ENCODE assay signal across 21 cellular contexts in the genomic region with DNA sequence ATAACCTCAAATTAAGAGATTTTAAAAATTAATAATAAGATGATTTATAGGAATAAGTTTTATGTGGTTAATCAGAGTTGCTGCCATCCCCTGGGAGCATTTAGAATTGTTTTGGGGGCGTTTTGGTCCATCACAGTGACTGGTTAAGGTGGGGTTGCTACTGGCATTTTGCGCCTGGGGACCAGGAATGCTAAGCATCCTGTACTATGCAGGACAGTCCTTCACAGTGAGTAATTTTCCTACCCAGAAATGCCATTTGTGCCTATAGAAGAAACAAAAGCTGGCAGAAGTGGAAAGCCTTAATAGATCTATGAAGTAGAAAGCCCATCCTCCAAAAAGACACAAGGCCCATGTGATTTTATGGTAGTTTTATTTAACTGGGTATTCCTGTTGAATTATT.
"Had no signal": no experiment of that assay in that cellular context is flagged by ENCODE, and none has a peak within 500 bp of the region (broad histone marks: within the 10 kb centered on the region; RNA-seq: fewer than 3 reads in every experiment).

No MANE protein-coding gene starts in this region.

- H3K9me3 ChIP-seq: left lung, lower lobe of right lung, ovary, right atrium auricular region, right lobe of liver, spleen, suprapubic skin, thoracic aorta, tibial nerve, upper lobe of right lung had no signal

- DNase-seq: head of caudate nucleus; hypothalamus; immature natural killer cell; kidney; left colon; left lung; lower lobe of right lung; mammary epithelial cell; mesenchymal stem cell; naive thymus-derived CD4-positive, alpha-beta T cell; ovary; right lobe of liver; spleen; stimulated activated CD4-positive, alpha-beta T cell treated with anti-CD3 and anti-CD28 coated beads, Interleukin-4, amount 100 ng/mL, for 24 hours; stimulated activated naive CD4-positive, alpha-beta T cell; upper lobe of right lung had no signal

- H3K27ac ChIP-seq: left lung, lower lobe of right lung, ovary, right atrium auricular region, right lobe of liver, skin epidermis, spleen, suprapubic skin, thoracic aorta, tibial nerve, upper lobe of right lung had no signal

- H3K27me3 ChIP-seq: left lung, ovary, right atrium auricular region, right lobe of liver, spleen, suprapubic skin, tibial nerve, upper lobe of right lung had no signal

- H3K4me1 ChIP-seq: left lung, right lobe of liver, spleen, suprapubic skin, upper lobe of right lung had no signal

- H3K4me3 ChIP-seq: left lung, lower lobe of right lung, ovary, right atrium auricular region, right lobe of liver, skin epidermis, spleen, suprapubic skin, thoracic aorta, tibial nerve, upper lobe of right lung had no signal

- H3K36me3 ChIP-seq: ovary had no signal
